11 cellular contexts compared by ENCODE assay signal in the genomic region with DNA sequence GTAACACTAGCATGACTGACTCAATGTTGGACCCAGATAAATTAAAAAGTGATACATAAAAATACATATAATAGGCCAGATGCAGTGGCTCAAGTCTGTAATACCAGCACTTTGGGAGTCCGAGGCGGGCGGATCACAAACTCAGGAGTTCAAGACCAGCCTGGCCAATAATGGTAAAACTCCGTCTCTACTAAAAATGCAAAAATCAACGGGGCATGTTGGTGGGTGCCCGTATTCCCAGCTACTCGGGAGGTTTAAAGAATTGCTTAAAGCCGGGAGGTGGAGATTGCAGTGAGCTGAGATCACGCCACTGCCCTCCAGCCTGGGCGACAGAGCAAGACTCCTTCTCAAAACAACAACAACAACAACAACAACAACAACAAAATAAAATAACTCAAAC. TPM values are rescaled to one million over a fixed set of nuclear protein-coding genes. Genes with fewer than 3 reads are reported as not detected.
"Had no signal": no experiment of that assay in that cellular context is flagged by ENCODE, and none has a peak within 500 bp of the region (broad histone marks: within the 10 kb centered on the region; RNA-seq: fewer than 3 reads in every experiment).

No MANE protein-coding gene starts in this region.

RNA-seq across cellular contexts. Expression of a gene that starts 43.3 kb away (rescaled TPM):
- total RNA-seq: activated B cell treated with CpG ODN at 0.5 μM for 24 hours; activated CD4-positive, alpha-beta memory T cell treated with anti-CD3 and anti-CD28 coated beads for 36 hours; activated CD4-positive, alpha-beta memory T cell treated with anti-CD3 and anti-CD28 coated beads, Interleukin-2, amount 10 ng/mL, durations not matched to agents 7 days and 5 days; activated CD4-positive, alpha-beta T cell treated with anti-CD3 and anti-CD28 coated beads, Interleukin-2, amount 10 ng/mL, durations not matched to agents 7 days and 5 days; activated CD8-positive, alpha-beta memory T cell treated with anti-CD3 and anti-CD28 coated beads for 36 hours; activated CD8-positive, alpha-beta T cell treated with anti-CD3 and anti-CD28 coated beads for 36 hours; activated CD8-positive, alpha-beta T cell treated with anti-CD3 and anti-CD28 coated beads, Interleukin-2, amount 10 ng/mL, durations not matched to agents 7 days and 5 days; T-cell; T-helper 1 cell treated with Interleukin-12 subunit alpha and Interleukin-12 subunit beta and Interleukin-4 antibody, amounts not matched to agents 30 ng/mL and 1 ng/mL, for 36 hours; T-helper 17 cell; T-helper 2 cell treated with Interferon-gamma antibody and Interleukin-4, amounts not matched to agents 100 ng/mL and 5 ng/mL, for 36 hours had no signal
